Comparison of ENCODE assay signal across 31 cellular contexts in genomic region chr20:43305749-43306148, GRCh38.
"Had no signal": no experiment of that assay in that cellular context is flagged by ENCODE, and none has a peak within 500 bp of the region (broad histone marks: within the 10 kb centered on the region; RNA-seq: fewer than 3 reads in every experiment).

No MANE protein-coding gene starts in this region.

- FAIRE-seq: keratinocyte had no signal

- ATAC-seq: heart left ventricle; left cardiac atrium; left lung; lower lobe of right lung; natural killer cell; right cardiac atrium; sciatic nerve; stimulated activated naive B cell treated with anti-CD40 and anti-IgM and Interleukin-4, amounts not matched to agents 10 μg/mL and 1 μg/mL and 100 μg/mL, for 72 hours; stimulated activated naive CD8-positive, alpha-beta T cell treated with anti-CD3 and anti-CD28 coated beads, Interleukin-15, Interleukin-2, amounts not matched to agents 100 U/mL and 50 U/mL, for 24 hours had no signal

- H3K4me3 ChIP-seq: heart left ventricle, left lung, lower lobe of right lung, neural progenitor cell, ovary, prostate gland, skin epidermis, spleen, stomach, testis, thyroid gland, uterus had no signal

- H3K36me3 Mint-ChIP-seq: naive B cell; natural killer cell; neural progenitor cell; stimulated activated naive B cell treated with anti-CD40 and anti-IgM and Interleukin-4, amounts not matched to agents 10 μg/mL and 1 μg/mL and 100 μg/mL, for 72 hours; type B pancreatic cell had no signal

- DNase-seq: glutamatergic neuron; heart left ventricle; kidney glomerular epithelial cell; left cardiac atrium; left lung; lower lobe of right lung; mammary epithelial cell; mesenchymal stem cell; naive B cell; natural killer cell; nephron progenitor cell; ovary; retina; right cardiac atrium; spleen; stimulated activated CD4-positive, alpha-beta T cell treated with anti-CD3 and anti-CD28 coated beads, Interleukin-2, amount 100 ng/mL, for 48 hours; stimulated activated CD4-positive, alpha-beta T cell treated with anti-CD3 and anti-CD28 coated beads, Interleukin-4, amount 100 ng/mL, for 4 hours; stimulated activated CD8-positive, alpha-beta memory T cell treated with anti-CD3 and anti-CD28 coated beads, Interleukin-4, amount 100 ng/mL, for 48 hours; stimulated activated naive B cell treated with anti-CD40 and anti-IgM and Interleukin-4, amounts not matched to agents 10 μg/mL and 1 μg/mL and 100 μg/mL, for 72 hours; stimulated activated naive CD8-positive, alpha-beta T cell treated with anti-CD3 and anti-CD28 coated beads, Interleukin-15, Interleukin-2, amounts not matched to agents 100 U/mL and 50 U/mL, for 24 hours; stomach; testis; thyroid gland; uterus had no signal

- H3K9me3 ChIP-seq: neutrophil, ovary, prostate gland, testis, thyroid gland, uterus had no signal

- H3K9ac ChIP-seq: neural progenitor cell had no signal

- H3K4me1 Mint-ChIP-seq: naive B cell; natural killer cell; nephron progenitor cell; neural progenitor cell; stimulated activated naive B cell treated with anti-CD40 and anti-IgM and Interleukin-4, amounts not matched to agents 10 μg/mL and 1 μg/mL and 100 μg/mL, for 72 hours had no signal

- H3K36me3 ChIP-seq: heart left ventricle, left lung, lower lobe of right lung, neural progenitor cell, neutrophil, ovary, prostate gland, spleen, stomach, thyroid gland, uterus had no signal

- H3K27me3 ChIP-seq: heart left ventricle, left lung, neural progenitor cell, neutrophil, ovary, spleen, testis, thyroid gland, uterus had no signal

- H3K4me1 ChIP-seq: heart left ventricle, left lung, lower lobe of right lung, neural progenitor cell, prostate gland, spleen, stomach, testis, thyroid gland, uterus had no signal

- H3K4me3 Mint-ChIP-seq: naive B cell; natural killer cell; nephron progenitor cell; neural progenitor cell; stimulated activated naive B cell treated with anti-CD40 and anti-IgM and Interleukin-4, amounts not matched to agents 10 μg/mL and 1 μg/mL and 100 μg/mL, for 72 hours; type B pancreatic cell had no signal

- H2AFZ ChIP-seq: neural progenitor cell had no signal

- H3K4me2 ChIP-seq: neural progenitor cell had no signal

- H3K27ac ChIP-seq: heart left ventricle, left lung, lower lobe of right lung, neural progenitor cell, neutrophil, ovary, prostate gland, skin epidermis, spleen, stomach, testis, thyroid gland, uterus had no signal

- H3K27ac Mint-ChIP-seq: naive B cell; natural killer cell; nephron progenitor cell; neural progenitor cell; stimulated activated naive B cell treated with anti-CD40 and anti-IgM and Interleukin-4, amounts not matched to agents 10 μg/mL and 1 μg/mL and 100 μg/mL, for 72 hours; type B pancreatic cell had no signal
